In the genomic region with DNA sequence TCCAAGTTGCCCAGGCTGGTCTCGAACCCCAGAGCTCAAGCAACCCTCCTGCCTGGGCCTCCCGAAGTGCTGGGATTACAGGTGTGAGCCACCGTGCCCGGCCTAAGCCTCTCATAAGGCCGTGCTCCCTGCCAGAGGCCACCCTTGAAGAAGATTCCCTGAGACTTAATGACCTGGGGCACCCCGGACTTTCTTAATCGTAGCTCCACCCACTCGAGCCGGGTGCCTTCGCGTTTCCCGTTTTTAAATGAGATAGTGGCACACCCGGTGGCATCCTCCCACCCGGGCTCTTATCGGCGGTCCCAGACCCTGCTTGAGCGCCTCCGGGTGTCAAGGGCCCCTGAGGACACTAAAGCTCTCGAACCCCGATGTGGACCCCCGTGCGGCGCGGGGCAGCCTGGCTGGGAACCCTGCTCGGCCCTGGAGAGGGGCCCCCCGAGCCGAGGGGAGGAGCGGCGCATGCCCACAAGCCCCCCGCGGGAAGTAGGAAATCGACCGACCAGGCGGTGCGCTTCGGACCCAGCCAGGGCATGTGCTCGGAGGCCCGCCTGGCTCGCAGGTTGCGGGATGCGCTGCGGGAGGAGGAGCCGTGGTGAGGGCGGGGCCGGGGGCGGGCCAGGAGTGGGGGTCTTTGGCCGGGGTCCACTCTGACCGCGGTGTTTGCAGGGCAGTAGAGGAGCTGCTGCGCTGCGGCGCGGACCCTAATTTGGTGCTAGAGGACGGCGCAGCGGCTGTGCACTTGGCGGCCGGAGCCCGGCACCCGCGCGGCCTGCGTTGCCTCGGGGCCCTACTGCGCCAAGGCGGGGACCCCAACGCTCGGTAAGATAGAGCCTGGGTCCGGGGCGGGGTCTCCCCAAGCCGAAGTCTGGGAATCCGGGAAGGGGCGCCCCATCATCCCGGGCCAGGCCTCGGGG, we compare ENCODE assay signal across 1 cellular context.
TF ChIP-seq lines count a peak whose summit lies in the region.

A gene with protein sequence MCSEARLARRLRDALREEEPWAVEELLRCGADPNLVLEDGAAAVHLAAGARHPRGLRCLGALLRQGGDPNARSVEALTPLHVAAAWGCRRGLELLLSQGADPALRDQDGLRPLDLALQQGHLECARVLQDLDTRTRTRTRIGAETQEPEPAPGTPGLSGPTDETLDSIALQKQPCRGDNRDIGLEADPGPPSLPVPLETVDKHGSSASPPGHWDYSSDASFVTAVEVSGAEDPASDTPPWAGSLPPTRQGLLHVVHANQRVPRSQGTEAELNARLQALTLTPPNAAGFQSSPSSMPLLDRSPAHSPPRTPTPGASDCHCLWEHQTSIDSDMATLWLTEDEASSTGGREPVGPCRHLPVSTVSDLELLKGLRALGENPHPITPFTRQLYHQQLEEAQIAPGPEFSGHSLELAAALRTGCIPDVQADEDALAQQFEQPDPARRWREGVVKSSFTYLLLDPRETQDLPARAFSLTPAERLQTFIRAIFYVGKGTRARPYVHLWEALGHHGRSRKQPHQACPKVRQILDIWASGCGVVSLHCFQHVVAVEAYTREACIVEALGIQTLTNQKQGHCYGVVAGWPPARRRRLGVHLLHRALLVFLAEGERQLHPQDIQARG (plus strand): TSS at position 511 of the 914 bp plus-strand sequence. CDS start 20 bp downstream, at position 531.

TF ChIP-seq in GM12878, 131 proteins besides CTCF, POLR2A, EP300 and RAD21 (continued from another document):
- TF ChIP-seq PRDM15 (CRISPR knock-in tag; IDR thresholded peaks at IDR 0.05) (no peak), CREM (IDR thresholded peaks at IDR 0.05; ENCODE audit: low read depth) (0 out of 2 replicates have a peak, but pooled peaks have one; percentile 21), E2F4 (IDR thresholded peaks at IDR 0.05; ENCODE audit: low read depth, low read length) (peak; percentile 79), FOXK2 (IDR thresholded peaks at IDR 0.05) (no peak), BACH1 (IDR thresholded peaks at IDR 0.05; ENCODE audit: borderline replicate concordance) (0 out of 2 replicates have a peak, but pooled peaks have one; percentile 39), CEBPB (IDR thresholded peaks at IDR 0.05; ENCODE audit: borderline replicate concordance in 1 of 2, low read depth in 2 of 2, low read length in 2 of 2) (no peak), MYB (IDR thresholded peaks at IDR 0.05; ENCODE audit: borderline replicate concordance, low read depth, low read length) (no peak), ATF7 (IDR thresholded peaks at IDR 0.05; ENCODE audit: low read depth) (no peak), CEBPZ (IDR thresholded peaks at IDR 0.05; ENCODE audit: low read depth, low read length) (no peak), GABPA (IDR thresholded peaks at IDR 0.05; ENCODE audit: low read depth) (no peak), BCLAF1 (IDR thresholded peaks at IDR 0.05) (no peak), RFX5 (IDR thresholded peaks at IDR 0.05; ENCODE audit: low read depth, low read length) (no peak), CBX3 (IDR thresholded peaks at IDR 0.05; ENCODE audit: borderline replicate concordance, low read depth) (no peak), KAT2A (conservative IDR thresholded peaks at IDR 0.05; ENCODE audit: control insufficient read depth, low read depth, low read length) (no peak)
- TF ChIP-seq, protein P1, sequence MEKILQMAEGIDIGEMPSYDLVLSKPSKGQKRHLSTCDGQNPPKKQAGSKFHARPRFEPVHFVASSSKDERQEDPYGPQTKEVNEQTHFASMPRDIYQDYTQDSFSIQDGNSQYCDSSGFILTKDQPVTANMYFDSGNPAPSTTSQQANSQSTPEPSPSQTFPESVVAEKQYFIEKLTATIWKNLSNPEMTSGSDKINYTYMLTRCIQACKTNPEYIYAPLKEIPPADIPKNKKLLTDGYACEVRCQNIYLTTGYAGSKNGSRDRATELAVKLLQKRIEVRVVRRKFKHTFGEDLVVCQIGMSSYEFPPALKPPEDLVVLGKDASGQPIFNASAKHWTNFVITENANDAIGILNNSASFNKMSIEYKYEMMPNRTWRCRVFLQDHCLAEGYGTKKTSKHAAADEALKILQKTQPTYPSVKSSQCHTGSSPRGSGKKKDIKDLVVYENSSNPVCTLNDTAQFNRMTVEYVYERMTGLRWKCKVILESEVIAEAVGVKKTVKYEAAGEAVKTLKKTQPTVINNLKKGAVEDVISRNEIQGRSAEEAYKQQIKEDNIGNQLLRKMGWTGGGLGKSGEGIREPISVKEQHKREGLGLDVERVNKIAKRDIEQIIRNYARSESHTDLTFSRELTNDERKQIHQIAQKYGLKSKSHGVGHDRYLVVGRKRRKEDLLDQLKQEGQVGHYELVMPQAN (conservative IDR thresholded peaks at IDR 0.05): peak; percentile 54
